In the genomic region with DNA sequence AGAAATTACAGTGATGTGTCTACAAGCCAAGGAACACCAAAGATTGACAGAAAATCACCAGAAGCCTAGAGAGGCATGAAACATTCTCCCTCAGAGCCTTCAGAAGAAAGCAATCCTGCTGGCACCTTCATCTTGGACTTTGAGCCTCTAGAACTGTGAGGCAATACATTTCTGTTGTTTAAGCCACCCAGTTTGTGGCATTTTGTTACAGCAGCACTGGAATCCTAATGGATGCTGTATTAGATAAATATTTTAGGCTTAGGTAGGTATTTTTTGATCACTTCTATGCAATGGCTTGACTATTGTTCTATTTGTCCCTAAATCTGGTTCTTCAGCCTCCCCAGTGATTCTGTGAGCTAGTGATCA, we compare ENCODE assay signal across 19 cellular contexts.
DNase-seq lines count a peak whose midpoint lies in the region; ATAC-seq, FAIRE-seq and TF ChIP-seq lines count a peak whose summit lies in the region.
"Had no signal": no experiment of that assay in that cellular context is flagged by ENCODE, and none has a peak within 500 bp of the region (broad histone marks: within the 10 kb centered on the region; RNA-seq: fewer than 3 reads in every experiment).

No MANE protein-coding gene starts in this region.

- H3K4me2 ChIP-seq in GM23248 (ENCODE audit: unreplicated experiment), result peak overlapping the region; percentile 7
- no peak overlapping the region for H3K4me2 ChIP-seq in keratinocyte (ENCODE audit: control insufficient read depth, extremely low read depth, insufficient read depth, low read depth, low read length)
- peak overlapping the region; percentile 20 for H3K4me2 ChIP-seq in skeletal muscle satellite cell (ENCODE audit: low read length)
- H3K4me2 ChIP-seq: KMS-11 had no signal

- DNase-seq in GM23248 (peak; percentile 17), SJSA1 (ENCODE audit: low read depth in 1 of 2, low spot score in 2 of 2) (no peak), keratinocyte (ENCODE audit: low read depth, low spot score) (no peak), RPMI8226 (no peak), foreskin melanocyte (no peak)
- DNase-seq: CD4-positive, CD25-positive, alpha-beta regulatory T cell; DMS153; GF-D8; H7; NCI-H1417; NCI-H187; NCI-H2107; NCI-H2227 treated with DMSO at 0.1 percent for 48 hours; NCI-H524; NCI-H82 had no signal

- in situ Hi-C loops in GM23248 (cut with MboI), result no loop called here

- H4K20me1 ChIP-seq in GM23248 (ENCODE audit: insufficient read depth) (no peaks in the 10 kb centered on the region), keratinocyte (ENCODE audit: control insufficient read depth, extremely low read depth, insufficient read depth, low read length) (no peaks in the 10 kb centered on the region)

- no peak for ATAC-seq in GM18519 (IDR thresholded peaks at IDR 0.05; ENCODE audit: low FRiP score, unreplicated experiment)

- peak overlapping the region; percentile 68 for H3K27ac ChIP-seq in GM23248
- peak overlapping the region; percentile 22; the same call in 1 of the 2 replicates for H3K27ac ChIP-seq in SJSA1
- no peak overlapping the region for H3K27ac ChIP-seq in keratinocyte (ENCODE audit: control insufficient read depth, insufficient read depth, low read length)
- H3K27ac ChIP-seq: KMS-11, RWPE1 had no signal

- H2AFZ ChIP-seq in GM23248 (0 out of 2 replicates have a peak overlapping the region, but pooled peaks have one; percentile 1), keratinocyte (ENCODE audit: control insufficient read depth, low read length) (no peak overlapping the region)

- no peak for TF ChIP-seq CTCF in keratinocyte (optimal IDR thresholded peaks at IDR 0.05 in 1 of 3, IDR thresholded peaks at IDR 0.05 in 1 of 3, conservative IDR thresholded peaks at IDR 0.05 in 1 of 3; ENCODE audit: extremely low read depth in 1 of 3, insufficient read depth in 2 of 3, low read length in 3 of 3)

- H3K9me1 ChIP-seq in keratinocyte (ENCODE audit: control insufficient read depth, extremely low read depth, insufficient read depth, low read length), result no peaks in the 10 kb centered on the region

- no peaks in the 10 kb centered on the region for H3K9me3 ChIP-seq in GM23248 (ENCODE audit: low read depth)
- no peaks in the 10 kb centered on the region for H3K9me3 ChIP-seq in SJSA1 (replicated peaks)
- H3K9me3 ChIP-seq in keratinocyte (ENCODE audit: control insufficient read depth, low read depth, low read length), result no peaks in the 10 kb centered on the region
- no peaks in the 10 kb centered on the region for H3K9me3 ChIP-seq in skeletal muscle satellite cell (replicated peaks; ENCODE audit: low read length)

- H3K9ac ChIP-seq in GM23248 (peak overlapping the region; percentile 8), keratinocyte (ENCODE audit: control insufficient read depth, extremely low read depth, insufficient read depth, low read length) (no peak overlapping the region), skeletal muscle satellite cell (ENCODE audit: low read depth, low read length) (peak overlapping the region; percentile 66)
- H3K9ac ChIP-seq: KMS-11 had no signal

- H3K4me1 ChIP-seq in GM23248 (ENCODE audit: insufficient read depth), result peaks cover 45% of the 10 kb centered on the region
- peaks cover 21% of the 10 kb centered on the region for H3K4me1 ChIP-seq in SJSA1 (replicated peaks)
- peaks cover 25% of the 10 kb centered on the region for H3K4me1 ChIP-seq in keratinocyte (ENCODE audit: control insufficient read depth, extremely low read depth, insufficient read depth, low read length)
- peaks cover 48% of the 10 kb centered on the region for H3K4me1 ChIP-seq in skeletal muscle satellite cell (ENCODE audit: control insufficient read depth, insufficient read depth, low read length)

- no peaks in the 10 kb centered on the region for H3K27me3 ChIP-seq in GM23248 (replicated peaks; ENCODE audit: insufficient read depth)
- H3K27me3 ChIP-seq in SJSA1 (replicated peaks), result no peaks in the 10 kb centered on the region
- no peaks in the 10 kb centered on the region for H3K27me3 ChIP-seq in keratinocyte (ENCODE audit: control insufficient read depth, extremely low read depth, insufficient read depth, low read length)
- no peaks in the 10 kb centered on the region for H3K27me3 ChIP-seq in skeletal muscle satellite cell (ENCODE audit: control insufficient read depth, insufficient read depth, low read length)

- H3K4me3 ChIP-seq in GM23248 (no peak overlapping the region), SJSA1 (no peak overlapping the region), keratinocyte (ENCODE audit: control insufficient read depth in 2 of 3, extremely low read depth in 1 of 3, insufficient read depth in 2 of 3, low read depth in 1 of 3, low read length in 3 of 3) (no peak overlapping the region), skeletal muscle satellite cell (ENCODE audit: low read length) (no peak overlapping the region)

- H3K9me2 ChIP-seq in GM23248 (ENCODE audit: insufficient read depth), result no peaks in the 10 kb centered on the region

- dilution Hi-C loops in keratinocyte (cut with MboI; ENCODE audit: extremely low pct_ligation_motif_present, low sequenced_read_pairs), result no loop called here

- H3K79me2 ChIP-seq in GM23248 (ENCODE audit: insufficient read depth) (no peaks in the 10 kb centered on the region), keratinocyte (ENCODE audit: control insufficient read depth, insufficient read depth, low read length) (no peaks in the 10 kb centered on the region)

- FAIRE-seq in keratinocyte (lab: Jason Lieb, UNC), result peak; percentile 26

- H3K36me3 ChIP-seq in GM23248 (ENCODE audit: low read depth) (no peaks in the 10 kb centered on the region), SJSA1 (no peaks in the 10 kb centered on the region), keratinocyte (ENCODE audit: control insufficient read depth in 2 of 2, extremely low read depth in 1 of 2, insufficient read depth in 2 of 2, low read length in 2 of 2) (no peaks in the 10 kb centered on the region), skeletal muscle satellite cell (ENCODE audit: insufficient read depth, low read length) (no peaks in the 10 kb centered on the region)

- H3F3A ChIP-seq in GM23248 (ENCODE audit: insufficient read depth), result peaks cover 46% of the 10 kb centered on the region
